ENCODE assay signal across 1 cellular context in genomic region chr9:21031091-21031817, GRCh38.
TF ChIP-seq lines count a peak whose summit lies in the region.

HACD4 (minus strand) TSS chr9:21031640; CDS start chr9:21031590, 50 bp downstream.

TF ChIP-seq in SK-N-SH, 30 proteins besides CTCF, POLR2A, EP300 and RAD21 (continued from another document):
- no peak for TF ChIP-seq REST (IDR thresholded peaks at IDR 0.05; ENCODE audit: low read depth, low read length)
